In genomic region chr20:44432618-44433577, GRCh38 we compare ENCODE assay signal across 25 cellular contexts.
"Had no signal": no experiment of that assay in that cellular context is flagged by ENCODE, and none has a peak within 500 bp of the region (broad histone marks: within the 10 kb centered on the region; RNA-seq: fewer than 3 reads in every experiment).

No MANE protein-coding gene starts in this region.

- H3K27ac ChIP-seq: dorsolateral prefrontal cortex, epithelial cell of prostate, gastrocnemius medialis, neural progenitor cell, parathyroid adenoma, stomach, thyroid gland had no signal

- H3K36me3 ChIP-seq: gastrocnemius medialis, neural progenitor cell, thyroid gland had no signal

- H3K9me3 ChIP-seq: gastrocnemius medialis, stomach, thyroid gland had no signal

- H3K4me3 Mint-ChIP-seq: endodermal cell; mesothelial cell of epicardium; natural killer cell; neural progenitor cell; stimulated activated effector memory CD8-positive, alpha-beta T cell treated with anti-CD3 and anti-CD28 coated beads, Interleukin-12 subunit alpha, Interleukin-12 subunit beta, amount 100 ng/mL, for 72 hours; type B pancreatic cell had no signal

- DNase-seq: cerebellar nuclear complex; dorsolateral prefrontal cortex; effector CD8-positive, alpha-beta T cell; endodermal cell; foreskin fibroblast; gastrocnemius medialis; head of caudate nucleus; kidney; mesenchymal stem cell; natural killer cell; stimulated activated CD4-positive, alpha-beta T cell treated with anti-CD3 and anti-CD28 coated beads, Interleukin-2, amount 100 ng/mL, for 24 hours; stimulated activated CD4-positive, alpha-beta T cell treated with anti-CD3 and anti-CD28 coated beads, Interleukin-4, amount 100 ng/mL, for 24 hours; stimulated activated naive CD4-positive, alpha-beta T cell treated with Interleukin-2 at 50 U/mL for 16 hours; stomach; thyroid gland had no signal

- H3K36me3 Mint-ChIP-seq: mesothelial cell of epicardium; natural killer cell; neural progenitor cell; stimulated activated effector memory CD8-positive, alpha-beta T cell treated with anti-CD3 and anti-CD28 coated beads, Interleukin-12 subunit alpha, Interleukin-12 subunit beta, amount 100 ng/mL, for 72 hours; type B pancreatic cell had no signal

- H3K4me2 ChIP-seq: neural progenitor cell had no signal

- H2AFZ ChIP-seq: neural progenitor cell, parathyroid adenoma had no signal

- H3K4me1 ChIP-seq: gastrocnemius medialis, neural progenitor cell, parathyroid adenoma, stomach, thyroid gland had no signal

- H3K27ac Mint-ChIP-seq: mesothelial cell of epicardium, natural killer cell, neural progenitor cell, progenitor cell of endocrine pancreas, type B pancreatic cell had no signal

- H3K9me3 Mint-ChIP-seq: endodermal cell; mesothelial cell of epicardium; natural killer cell; neural progenitor cell; stimulated activated effector memory CD8-positive, alpha-beta T cell treated with anti-CD3 and anti-CD28 coated beads, Interleukin-12 subunit alpha, Interleukin-12 subunit beta, amount 100 ng/mL, for 72 hours; type B pancreatic cell had no signal

- H3K4me1 Mint-ChIP-seq: mesothelial cell of epicardium; neural progenitor cell; stimulated activated effector memory CD8-positive, alpha-beta T cell treated with anti-CD3 and anti-CD28 coated beads, Interleukin-12 subunit alpha, Interleukin-12 subunit beta, amount 100 ng/mL, for 72 hours had no signal

- H3K4me3 ChIP-seq: dorsolateral prefrontal cortex, gastrocnemius medialis, neural progenitor cell, stomach, thyroid gland had no signal

- H3K27me3 Mint-ChIP-seq: progenitor cell of endocrine pancreas had no signal

- FAIRE-seq: kidney, urothelium cell line had no signal

- H3K9ac ChIP-seq: neural progenitor cell, parathyroid adenoma had no signal

- H3K79me2 ChIP-seq: parathyroid adenoma had no signal

- ATAC-seq: esophagus mucosa; gastrocnemius medialis; natural killer cell; sciatic nerve; stimulated activated effector memory CD8-positive, alpha-beta T cell treated with anti-CD3 and anti-CD28 coated beads, Interleukin-12 subunit alpha, Interleukin-12 subunit beta, amount 100 ng/mL, for 72 hours had no signal

- H3K27me3 ChIP-seq: dorsolateral prefrontal cortex, neural progenitor cell had no signal
